In genomic region chr3:27797773-27798172, GRCh38 we compare ENCODE assay signal across 5 cellular contexts.
"Had no signal": no experiment of that assay in that cellular context is flagged by ENCODE, and none has a peak within 500 bp of the region (broad histone marks: within the 10 kb centered on the region; RNA-seq: fewer than 3 reads in every experiment).

No MANE protein-coding gene starts in this region.

- H3K4me1 Mint-ChIP-seq: H9, IgD-negative memory B cell had no signal

- H3K27ac Mint-ChIP-seq: H9, IgD-negative memory B cell had no signal

- H3K4me3 ChIP-seq: GM23248 had no signal

- H3K36me3 Mint-ChIP-seq: IgD-negative memory B cell had no signal

- H2AFZ ChIP-seq: GM23248 had no signal

- H3K9ac ChIP-seq: GM23248 had no signal

- H3K27ac ChIP-seq: GM23248 had no signal

- DNase-seq: GM23248, H9, HCEC 1CT, KG1 had no signal

- H3K9me3 Mint-ChIP-seq: H9 had no signal

- H3K4me3 Mint-ChIP-seq: H9, IgD-negative memory B cell had no signal
